Comparison of ENCODE assay signal across 20 cellular contexts in genomic region chr6:39200498-39201020, GRCh38. TPM values are rescaled to one million over a fixed set of nuclear protein-coding genes. Genes with fewer than 3 reads are reported as not detected.
"Had no signal": no experiment of that assay in that cellular context is flagged by ENCODE, and none has a peak within 500 bp of the region (broad histone marks: within the 10 kb centered on the region; RNA-seq: fewer than 3 reads in every experiment).

No MANE protein-coding gene starts in this region.

- H3K9me3 ChIP-seq: ascending aorta, gastrocnemius medialis, heart left ventricle, psoas muscle, right lobe of liver, suprapubic skin had no signal

- H3K4me2 ChIP-seq: smooth muscle cell had no signal

- H3K4me1 ChIP-seq: ascending aorta, gastrocnemius medialis, heart left ventricle, psoas muscle had no signal

- ATAC-seq: activated CD4-positive, alpha-beta T cell treated with anti-CD3 and anti-CD28 coated beads for 36 hours; activated CD8-positive, alpha-beta memory T cell treated with anti-CD3 and anti-CD28 coated beads, Interleukin-2, amount 10 ng/mL, durations not matched to agents 7 days and 5 days; gastrocnemius medialis; heart left ventricle; psoas muscle; right lobe of liver; stimulated activated naive CD8-positive, alpha-beta T cell treated with anti-CD3 and anti-CD28 coated beads, Interleukin-15, Interleukin-2, amounts not matched to agents 100 U/mL and 50 U/mL, for 24 hours; T-cell had no signal

- H3K27ac Mint-ChIP-seq: activated CD4-positive, alpha-beta memory T cell treated with anti-CD3 and anti-CD28 coated beads for 36 hours; activated CD4-positive, alpha-beta T cell treated with anti-CD3 and anti-CD28 coated beads for 36 hours; activated CD8-positive, alpha-beta memory T cell treated with anti-CD3 and anti-CD28 coated beads, Interleukin-2, amount 10 ng/mL, durations not matched to agents 7 days and 5 days; activated naive CD4-positive, alpha-beta T cell treated with anti-CD3 and anti-CD28 coated beads for 36 hours; activated T-helper 2 cell treated with anti-CD3 and anti-CD28 coated beads, Interferon-gamma antibody, Interleukin-2, Interleukin-4, amounts not matched to agents 10 μg/mL and 5 μg/mL and 100 μg/mL, durations not matched to agents 14 hours and 24 hours and 36 hours; immature natural killer cell; T-cell had no signal

- H3K27ac ChIP-seq: ascending aorta, gastrocnemius medialis, heart left ventricle, psoas muscle, right lobe of liver, suprapubic skin, WERI-Rb-1 had no signal

- H3K4me3 Mint-ChIP-seq: activated CD4-positive, alpha-beta memory T cell treated with anti-CD3 and anti-CD28 coated beads for 36 hours; activated CD4-positive, alpha-beta T cell treated with anti-CD3 and anti-CD28 coated beads for 36 hours; activated CD8-positive, alpha-beta memory T cell treated with anti-CD3 and anti-CD28 coated beads, Interleukin-2, amount 10 ng/mL, durations not matched to agents 7 days and 5 days; activated naive CD4-positive, alpha-beta T cell treated with anti-CD3 and anti-CD28 coated beads for 36 hours; immature natural killer cell; T-cell had no signal

- H3K4me1 Mint-ChIP-seq: immature natural killer cell had no signal

- H3K9me3 Mint-ChIP-seq: activated CD4-positive, alpha-beta memory T cell treated with anti-CD3 and anti-CD28 coated beads for 36 hours; activated naive CD4-positive, alpha-beta T cell treated with anti-CD3 and anti-CD28 coated beads for 36 hours; activated T-helper 2 cell treated with anti-CD3 and anti-CD28 coated beads, Interferon-gamma antibody, Interleukin-2, Interleukin-4, amounts not matched to agents 10 μg/mL and 5 μg/mL and 100 μg/mL, durations not matched to agents 14 hours and 24 hours and 36 hours; immature natural killer cell; T-cell had no signal

- H3K4me3 ChIP-seq: ascending aorta, gastrocnemius medialis, heart left ventricle, psoas muscle, right lobe of liver, smooth muscle cell, suprapubic skin had no signal

- H3K27me3 Mint-ChIP-seq: activated CD4-positive, alpha-beta memory T cell treated with anti-CD3 and anti-CD28 coated beads for 36 hours; activated CD4-positive, alpha-beta T cell treated with anti-CD3 and anti-CD28 coated beads for 36 hours; activated CD8-positive, alpha-beta memory T cell treated with anti-CD3 and anti-CD28 coated beads, Interleukin-2, amount 10 ng/mL, durations not matched to agents 7 days and 5 days; T-cell had no signal

- DNase-seq: activated CD4-positive, alpha-beta memory T cell treated with anti-CD3 and anti-CD28 coated beads for 36 hours; activated CD4-positive, alpha-beta T cell treated with anti-CD3 and anti-CD28 coated beads for 36 hours; activated CD8-positive, alpha-beta memory T cell treated with anti-CD3 and anti-CD28 coated beads, Interleukin-2, amount 10 ng/mL, durations not matched to agents 7 days and 5 days; activated naive CD4-positive, alpha-beta T cell treated with anti-CD3 and anti-CD28 coated beads for 36 hours; activated T-cell treated with anti-CD3 and anti-CD28 coated beads, Interleukin-2, amount 50 U/mL, for 1 hour; gastrocnemius medialis; heart left ventricle; immature natural killer cell; stimulated activated naive CD8-positive, alpha-beta T cell treated with anti-CD3 and anti-CD28 coated beads, Interleukin-15, Interleukin-2, amounts not matched to agents 100 U/mL and 50 U/mL, for 24 hours; T-cell; T1000; WERI-Rb-1 had no signal

- H3K36me3 ChIP-seq: ascending aorta, gastrocnemius medialis, heart left ventricle, suprapubic skin, WERI-Rb-1 had no signal

- H3K27me3 ChIP-seq: ascending aorta, gastrocnemius medialis, heart left ventricle, right lobe of liver, suprapubic skin had no signal

- H3K36me3 Mint-ChIP-seq: immature natural killer cell, T-cell had no signal

RNA-seq across cellular contexts. Expression of gene KCNK5, which starts 28.7 kb away (rescaled TPM):
- total RNA-seq: chondrocyte, dermis microvascular lymphatic vessel endothelial cell, smooth muscle cell had no signal
- polyA plus RNA-seq: smooth muscle cell had no signal
